24 cellular contexts compared by ENCODE assay signal in the genomic region with DNA sequence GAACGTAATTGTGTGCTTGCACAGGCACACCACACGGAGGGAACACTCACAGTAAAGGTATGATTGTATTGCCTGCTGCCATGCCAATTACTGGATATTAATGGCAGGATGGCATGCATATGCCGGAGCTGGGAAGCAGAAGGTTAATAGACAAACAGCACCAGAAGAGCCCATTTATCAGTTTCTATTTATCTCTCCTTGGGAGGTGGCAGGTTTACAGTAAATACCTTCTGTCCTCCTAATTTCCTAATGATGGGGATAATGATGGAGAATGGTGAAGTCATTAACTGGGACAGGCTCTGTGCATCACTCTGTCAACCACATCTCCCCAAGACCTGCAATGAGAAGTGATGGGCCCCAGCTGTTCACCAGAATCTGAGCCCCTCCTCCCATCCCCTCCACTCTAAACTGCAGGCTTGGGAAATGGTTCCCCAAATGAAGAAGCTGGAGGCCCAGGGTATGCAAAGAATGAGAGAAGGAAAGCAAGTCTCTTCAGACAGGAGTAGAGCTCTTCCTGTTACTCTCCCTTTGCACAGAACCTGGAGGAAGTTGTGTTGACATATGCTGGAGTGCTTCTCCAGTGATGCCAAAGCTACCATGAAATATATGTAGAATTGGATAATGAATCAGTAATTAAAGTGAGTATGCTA.
DNase-seq lines count a peak whose midpoint lies in the region; ATAC-seq, FAIRE-seq and TF ChIP-seq lines count a peak whose summit lies in the region.
"Had no signal": no experiment of that assay in that cellular context is flagged by ENCODE, and none has a peak within 500 bp of the region (broad histone marks: within the 10 kb centered on the region; RNA-seq: fewer than 3 reads in every experiment).

No MANE protein-coding gene starts in this region.

- 4% methylated on average over 3 of the region's 3 CpGs for WGBS in GM12878 (ENCODE audit: insufficient coverage, insufficient replicate concordance, low lambda C conversion rate, missing lambda C conversion rate)
- WGBS in spleen, 5 donors: 64 to 83% (median 70%) methylated on average over 3 of the region's 3 CpGs

- POLR2A ChIA-PET in GM12878 (lab: Charles Lee): interaction anchor here (0.7 to 1.1 kb wide), 3 partner anchors 8 to 17 kb away, joined by 3 to 4 read pairs (median 4); no protein-coding TSS in a partner anchor

- H2AFZ ChIP-seq in GM12878 (ENCODE audit: control insufficient read depth, low read depth, low read length): no peak overlapping the region

- H3K9me3 ChIP-seq in GM12878 (replicated peaks; ENCODE audit: control insufficient read depth, insufficient read depth, low read length): no peaks in the 10 kb centered on the region; the same call in 2 of the 3 replicates
- peaks cover 0 to 24% (median 10%) of the 10 kb centered on the region in 8 donors for H3K9me3 ChIP-seq in spleen
- H3K9me3 ChIP-seq: A549, ovary, transverse colon had no signal

- intact Hi-C loops in GM12878 (cut with micrococcal nuclease; ENCODE audit: unreplicated experiment): no loop called here
- intact Hi-C loops in spleen (cut with DNase I; ENCODE audit: low total_unique reads): no loop called here

- no peak overlapping the region for H3K27ac ChIP-seq in GM12878 (ENCODE audit: control insufficient read depth, insufficient read depth)
- no peak overlapping the region for H3K27ac ChIP-seq in spleen
- H3K27ac ChIP-seq: A549, heart right ventricle, HL-60, ovary, transverse colon, VCaP had no signal

- no peak for FAIRE-seq in GM12878 (lab: Jason Lieb, UNC)
- FAIRE-seq: A549 had no signal

- no peaks in the 10 kb centered on the region for H3K79me2 ChIP-seq in GM12878 (ENCODE audit: control insufficient read depth, insufficient read depth, low read length)

- ATAC-seq in GM12878: peak; percentile 13; the same call in 2 of the 3 replicates
- no peak for ATAC-seq in HG02678 (IDR thresholded peaks at IDR 0.05; ENCODE audit: unreplicated experiment)
- ATAC-seq: A549; heart right ventricle; left lobe of liver; naive thymus-derived CD8-positive, alpha-beta T cell; Panc1; right cardiac atrium had no signal

- H3K4me1 ChIP-seq in GM12878 (ENCODE audit: control insufficient read depth, insufficient read depth, low read length) (peaks cover 6% of the 10 kb centered on the region), spleen (no peaks in the 10 kb centered on the region)
- H3K4me1 ChIP-seq: A549, heart right ventricle, transverse colon had no signal

- H3K9ac ChIP-seq in GM12878 (ENCODE audit: control insufficient read depth, insufficient read depth, low read length): no peak overlapping the region

- no peaks in the 10 kb centered on the region for H3K27me3 ChIP-seq in GM12878 (replicated peaks in 1 of 2; ENCODE audit: control insufficient read depth in 2 of 2, insufficient read depth in 2 of 2, low read length in 1 of 2)
- H3K27me3 ChIP-seq in spleen (replicated peaks in 1 of 7): no peaks in the 10 kb centered on the region
- H3K27me3 ChIP-seq: heart right ventricle, ovary, transverse colon had no signal

- no peak for TF ChIP-seq RAD21 in GM12878 (IDR thresholded peaks at IDR 0.05; ENCODE audit: insufficient read depth, low read depth, low read length)

- SMC1A ChIA-PET in GM12878 (lab: Charles Lee; ENCODE audit: uncharacterized antibody, unreplicated experiment): interaction anchor here (0.9 to 5.8 kb wide), 8 partner anchors 9 to 123 kb away, joined by 3 to 50 read pairs (median 4); no protein-coding TSS in a partner anchor

- TF ChIP-seq CTCF in NB4 (IDR thresholded peaks at IDR 0.05; ENCODE audit: low read depth, low read length) (no peak), GM12878 (IDR thresholded peaks at IDR 0.05 in 2 of 3, conservative IDR thresholded peaks at IDR 0.05 in 1 of 3; ENCODE audit: control insufficient read depth in 2 of 3, extremely low read depth in 1 of 3, insufficient read depth in 1 of 3, low read depth in 3 of 3, low read length in 3 of 3) (no peak), GM13976 (IDR thresholded peaks at IDR 0.05; ENCODE audit: borderline replicate concordance, control extremely low read depth, extremely low read depth, insufficient read depth, missing control alignments) (no peak), spleen (IDR thresholded peaks at IDR 0.05 in 8 of 11, conservative IDR thresholded peaks at IDR 0.05 in 3 of 11) (no peak)

- H3K4me2 ChIP-seq in GM12878 (ENCODE audit: control insufficient read depth, insufficient read depth): no peak overlapping the region
- H3K4me2 ChIP-seq: A549 had no signal

- in situ Hi-C loops in GM12878 (cut with MboI): no loop called here
- in situ Hi-C loops in GM13976 (cut with MboI; ENCODE audit: low sequenced_read_pairs, unreplicated experiment): no loop called here

- no peaks in the 10 kb centered on the region for H3K36me3 ChIP-seq in GM12878 (ENCODE audit: control insufficient read depth in 2 of 2, insufficient read depth in 2 of 2, low read length in 1 of 2)
- no peaks in the 10 kb centered on the region for H3K36me3 ChIP-seq in spleen
- H3K36me3 ChIP-seq: heart right ventricle, ovary, transverse colon had no signal

- RAD21 ChIA-PET in GM12878 (lab: Charles Lee; ENCODE audit: unreplicated experiment): interaction anchor here (0.7 to 1.8 kb wide), 6 partner anchors 9 to 407 kb away, joined by 3 to 6 read pairs (median 4); no protein-coding TSS in a partner anchor

- DNase-seq in COR-L47 (lab: John Stamatoyannopoulos, UW): peak; percentile 35
- DNase-seq in NB4 (ENCODE audit: low read depth): peak; percentile 2
- peak; percentile 93 for DNase-seq in NCI-H446 treated with DMSO at 0.1 percent for 48 hours (lab: John Stamatoyannopoulos, UW)
- DNase-seq in GM12878 (ENCODE audit: low read depth, low spot score): no peak
- DNase-seq in GM13976 (ENCODE audit: low spot score): no peak
- DNase-seq in spleen: no peak
- no peak for DNase-seq in activated CD4-positive, alpha-beta T cell treated with anti-CD3 and anti-CD28 coated beads, Interleukin-2, amount 50 U/mL, for 48 hours
- DNase-seq: activated naive CD8-positive, alpha-beta T cell treated with anti-CD3 and anti-CD28 coated beads, Interleukin-2, amount 10 ng/mL, durations not matched to agents 7 days and 5 days; heart right ventricle; IMR-90; MM.1S; naive thymus-derived CD8-positive, alpha-beta T cell; NCI-H2029 treated with DMSO at 0.1 percent for 48 hours; ovary; stimulated activated naive CD8-positive, alpha-beta T cell treated with anti-CD3 and anti-CD28 coated beads, Interleukin-15, amount 100 ng/mL, for 72 hours; T-helper 2 cell; transverse colon had no signal

- H3K4me3 ChIP-seq in NB4 (ENCODE audit: low read depth, low read length) (no peak overlapping the region), GM12878 (no peak overlapping the region), spleen (no peak overlapping the region)
- H3K4me3 ChIP-seq: A549, heart right ventricle, ovary, transverse colon had no signal

- CTCF ChIA-PET in GM12878 (lab: Yijun Ruan, JAX): interaction anchor here (1.2 to 1.9 kb wide), 3 partner anchors 9 to 60 kb away, joined by 3 to 7 read pairs (median 5); no protein-coding TSS in a partner anchor

- no peak for TF ChIP-seq POLR2A in NB4 (IDR thresholded peaks at IDR 0.05; ENCODE audit: extremely low read depth, insufficient read length)
- no peak for TF ChIP-seq POLR2A in GM12878 (IDR thresholded peaks at IDR 0.05; ENCODE audit: low read depth, low read length)
- no peak for TF ChIP-seq POLR2A in spleen (IDR thresholded peaks at IDR 0.05)

- H4K20me1 ChIP-seq in GM12878 (ENCODE audit: control insufficient read depth, insufficient read depth): no peaks in the 10 kb centered on the region

- TF ChIP-seq EP300 in GM12878 (IDR thresholded peaks at IDR 0.05; ENCODE audit: borderline replicate concordance in 1 of 2, control insufficient read depth in 1 of 2, low read depth in 2 of 2, low read length in 2 of 2): no peak

- BruUV-seq in GM12878 (replicated peaks; lab: Mats Ljungman, UMichigan): no TSS peak

TF ChIP-seq in GM12878, 131 proteins besides CTCF, POLR2A, EP300 and RAD21 (continues in another document):
- TF ChIP-seq KDM1A (IDR thresholded peaks at IDR 0.05; ENCODE audit: borderline replicate concordance) (no peak), JUNB (IDR thresholded peaks at IDR 0.05) (no peak), ETV6 (conservative IDR thresholded peaks at IDR 0.05 in 1 of 2, IDR thresholded peaks at IDR 0.05 in 1 of 2; ENCODE audit: borderline replicate concordance in 1 of 2, low read depth in 1 of 2) (no peak), BCL11A (IDR thresholded peaks at IDR 0.05; ENCODE audit: low read depth, low read length) (no peak), TCF3 (IDR thresholded peaks at IDR 0.05; ENCODE audit: borderline replicate concordance, insufficient read depth, low read depth, low read length) (no peak), MTA2 (IDR thresholded peaks at IDR 0.05; ENCODE audit: low read depth) (no peak), FOXK2 (IDR thresholded peaks at IDR 0.05) (no peak), EZH2 (IDR thresholded peaks at IDR 0.05; ENCODE audit: borderline replicate concordance, control insufficient read depth, low read depth, low read length) (no peak), SP1 (IDR thresholded peaks at IDR 0.05; ENCODE audit: low read depth, low read length) (no peak), ZNF24 (IDR thresholded peaks at IDR 0.05) (no peak)
- TF ChIP-seq, protein P1, sequence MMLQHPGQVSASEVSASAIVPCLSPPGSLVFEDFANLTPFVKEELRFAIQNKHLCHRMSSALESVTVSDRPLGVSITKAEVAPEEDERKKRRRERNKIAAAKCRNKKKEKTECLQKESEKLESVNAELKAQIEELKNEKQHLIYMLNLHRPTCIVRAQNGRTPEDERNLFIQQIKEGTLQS (IDR thresholded peaks at IDR 0.05; ENCODE audit: borderline replicate concordance, extremely low read depth, low read depth, low read length): no peak
- TF ChIP-seq, protein P2, sequence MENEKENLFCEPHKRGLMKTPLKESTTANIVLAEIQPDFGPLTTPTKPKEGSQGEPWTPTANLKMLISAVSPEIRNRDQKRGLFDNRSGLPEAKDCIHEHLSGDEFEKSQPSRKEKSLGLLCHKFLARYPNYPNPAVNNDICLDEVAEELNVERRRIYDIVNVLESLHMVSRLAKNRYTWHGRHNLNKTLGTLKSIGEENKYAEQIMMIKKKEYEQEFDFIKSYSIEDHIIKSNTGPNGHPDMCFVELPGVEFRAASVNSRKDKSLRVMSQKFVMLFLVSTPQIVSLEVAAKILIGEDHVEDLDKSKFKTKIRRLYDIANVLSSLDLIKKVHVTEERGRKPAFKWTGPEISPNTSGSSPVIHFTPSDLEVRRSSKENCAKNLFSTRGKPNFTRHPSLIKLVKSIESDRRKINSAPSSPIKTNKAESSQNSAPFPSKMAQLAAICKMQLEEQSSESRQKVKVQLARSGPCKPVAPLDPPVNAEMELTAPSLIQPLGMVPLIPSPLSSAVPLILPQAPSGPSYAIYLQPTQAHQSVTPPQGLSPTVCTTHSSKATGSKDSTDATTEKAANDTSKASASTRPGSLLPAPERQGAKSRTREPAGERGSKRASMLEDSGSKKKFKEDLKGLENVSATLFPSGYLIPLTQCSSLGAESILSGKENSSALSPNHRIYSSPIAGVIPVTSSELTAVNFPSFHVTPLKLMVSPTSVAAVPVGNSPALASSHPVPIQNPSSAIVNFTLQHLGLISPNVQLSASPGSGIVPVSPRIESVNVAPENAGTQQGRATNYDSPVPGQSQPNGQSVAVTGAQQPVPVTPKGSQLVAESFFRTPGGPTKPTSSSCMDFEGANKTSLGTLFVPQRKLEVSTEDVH (IDR thresholded peaks at IDR 0.05; ENCODE audit: low read depth, partially characterized antibody): no peak

Comparison
In these comparisons a context has a peak if more than half of its experiments do, and no peak if none do; other contexts are left out.
1. DNase-seq: peak in COR-L47 (single experiment), NB4 (single experiment) and NCI-H446 treated with DMSO at 0.1 percent for 48 hours (single experiment); none in GM12878 (single experiment), GM13976 (single experiment), spleen (single experiment) and activated CD4-positive, alpha-beta T cell treated with anti-CD3 and anti-CD28 coated beads, Interleukin-2, amount 50 U/mL, for 48 hours (0 of 2).